In genomic region chr4:151099976-151100417, GRCh38 we compare ENCODE assay signal across 8 cellular contexts. TPM values are rescaled to one million over a fixed set of nuclear protein-coding genes. Genes with fewer than 3 reads are reported as not detected.
DNase-seq lines count a peak whose midpoint lies in the region; ATAC-seq and TF ChIP-seq lines count a peak whose summit lies in the region.

No MANE protein-coding gene starts in this region.

- H3K27me3 ChIP-seq in hepatocyte (no peaks in the 10 kb centered on the region), skeletal muscle satellite cell (ENCODE audit: control insufficient read depth, insufficient read depth, low read length) (no peaks in the 10 kb centered on the region)

- peak; percentile 2 for ATAC-seq in HG03159 (IDR thresholded peaks at IDR 0.05; ENCODE audit: unreplicated experiment)

- H3K27ac ChIP-seq in hepatocyte: peak overlapping the region; percentile 96

- H3K4me2 ChIP-seq in hepatocyte: peak overlapping the region; percentile 98
- H3K4me2 ChIP-seq in skeletal muscle satellite cell (ENCODE audit: low read length): peak overlapping the region; percentile 82

- WGBS in hepatocyte (ENCODE audit: low lambda C conversion rate, missing lambda C conversion rate): 0% methylated on average over 13 of the region's 13 CpGs

- DNase-seq in amniotic epithelial cell (ENCODE audit: low read depth) (peak; percentile 42), hepatocyte (ENCODE audit: low spot score) (no peak), GDM1 (lab: John Stamatoyannopoulos, UW) (no peak), GM19240 (ENCODE audit: insufficient read length, low spot score) (no peak), cerebellum (ENCODE audit: low spot score) (no peak)

- H3K4me3 ChIP-seq in GM12875 (ENCODE audit: low read depth, low read length) (peak overlapping the region; percentile 89), hepatocyte (peak overlapping the region; percentile 79), skeletal muscle satellite cell (ENCODE audit: low read length) (peak overlapping the region; percentile 84)

- H3K36me3 ChIP-seq in hepatocyte (replicated peaks; ENCODE audit: insufficient read depth, low read depth) (no peaks in the 10 kb centered on the region), skeletal muscle satellite cell (ENCODE audit: insufficient read depth, low read length) (peaks cover 52% of the 10 kb centered on the region)

- H2AFZ ChIP-seq in hepatocyte: peak overlapping the region; percentile 61

- peaks cover 40% of the 10 kb centered on the region for H4K20me1 ChIP-seq in hepatocyte (ENCODE audit: insufficient read depth, poor library complexity, severe bottlenecking)

- peak overlapping the region; percentile 98 for H3K9ac ChIP-seq in skeletal muscle satellite cell (ENCODE audit: low read depth, low read length)

- H3K4me1 ChIP-seq in hepatocyte (ENCODE audit: insufficient read depth) (peaks cover 16% of the 10 kb centered on the region), skeletal muscle satellite cell (ENCODE audit: control insufficient read depth, insufficient read depth, low read length) (peaks cover 14% of the 10 kb centered on the region)

- H3K9me2 ChIP-seq in hepatocyte (replicated peaks; ENCODE audit: insufficient read depth): no peaks in the 10 kb centered on the region

- peaks cover 35% of the 10 kb centered on the region for H3K79me2 ChIP-seq in hepatocyte

- TF ChIP-seq CTCF in GM12875 (IDR thresholded peaks at IDR 0.05; ENCODE audit: borderline replicate concordance, insufficient read depth, low read depth, low read length) (no peak), hepatocyte (IDR thresholded peaks at IDR 0.05; ENCODE audit: poor library complexity) (no peak)

- H3K9me3 ChIP-seq in hepatocyte (ENCODE audit: low read depth): no peaks in the 10 kb centered on the region
- no peaks in the 10 kb centered on the region for H3K9me3 ChIP-seq in skeletal muscle satellite cell (replicated peaks; ENCODE audit: low read length)

RNA-seq across cellular contexts. Expression of gene RPS3A, which starts 0.6 kb away (rescaled TPM):
- 4,013 and 4,409 TPM in 2 replicates for total RNA-seq in hepatocyte
- polyA plus RNA-seq in hepatocyte: 732 and 755 TPM in 2 replicates
- 2,408 and 3,238 TPM in 2 replicates for total RNA-seq in skeletal muscle satellite cell (2012; rRNA removed)
- 1,466 TPM for total RNA-seq in cerebellum
